Comparison of ENCODE assay signal across 1 cellular context in the genomic region with DNA sequence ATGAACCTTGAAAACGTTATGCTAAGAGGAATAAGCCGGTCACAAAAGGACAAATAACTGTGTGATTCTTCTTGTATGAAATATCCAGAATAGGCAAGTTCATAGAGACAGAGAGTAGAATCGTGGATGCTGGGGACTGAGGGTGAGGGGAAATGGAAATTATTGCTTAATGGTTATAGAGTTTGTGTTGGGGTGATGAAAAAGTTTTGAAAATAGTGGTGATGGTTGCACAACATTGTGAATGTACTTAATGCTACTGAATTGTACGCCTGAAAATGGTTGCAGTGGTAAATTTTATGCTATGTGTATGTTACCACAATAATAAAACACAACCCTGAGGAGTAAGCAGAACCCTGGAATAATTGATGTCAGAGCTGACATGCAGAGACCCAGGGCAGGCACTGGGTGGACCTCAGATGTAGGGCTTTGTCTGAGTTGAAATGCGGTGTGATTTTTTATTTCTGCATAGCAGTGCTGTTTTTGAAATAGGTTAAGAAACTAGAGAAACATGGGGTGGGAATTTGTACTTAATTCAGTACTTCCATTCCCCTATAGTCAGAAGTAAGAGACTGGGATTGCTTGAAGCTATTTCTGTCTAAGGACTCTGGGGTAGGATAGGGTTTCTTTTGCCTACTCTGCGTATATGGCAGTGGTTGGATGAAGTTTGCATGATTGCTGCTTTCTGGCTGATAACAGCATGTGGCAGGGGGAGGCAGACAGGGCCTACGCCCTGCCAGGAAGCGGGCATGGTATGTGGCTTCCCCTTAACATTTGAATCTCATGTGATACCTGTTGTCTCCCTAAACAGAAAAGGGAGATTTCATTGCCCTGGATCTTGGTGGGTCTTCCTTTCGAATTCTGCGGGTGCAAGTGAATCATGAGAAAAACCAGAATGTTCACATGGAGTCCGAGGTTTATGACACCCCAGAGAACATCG.
TF ChIP-seq lines count a peak whose summit lies in the region.

No MANE protein-coding gene starts in this region.

TF ChIP-seq in GM23338, 12 proteins besides CTCF, POLR2A, EP300 and RAD21 (continued from another document):
- TF ChIP-seq, protein P1, sequence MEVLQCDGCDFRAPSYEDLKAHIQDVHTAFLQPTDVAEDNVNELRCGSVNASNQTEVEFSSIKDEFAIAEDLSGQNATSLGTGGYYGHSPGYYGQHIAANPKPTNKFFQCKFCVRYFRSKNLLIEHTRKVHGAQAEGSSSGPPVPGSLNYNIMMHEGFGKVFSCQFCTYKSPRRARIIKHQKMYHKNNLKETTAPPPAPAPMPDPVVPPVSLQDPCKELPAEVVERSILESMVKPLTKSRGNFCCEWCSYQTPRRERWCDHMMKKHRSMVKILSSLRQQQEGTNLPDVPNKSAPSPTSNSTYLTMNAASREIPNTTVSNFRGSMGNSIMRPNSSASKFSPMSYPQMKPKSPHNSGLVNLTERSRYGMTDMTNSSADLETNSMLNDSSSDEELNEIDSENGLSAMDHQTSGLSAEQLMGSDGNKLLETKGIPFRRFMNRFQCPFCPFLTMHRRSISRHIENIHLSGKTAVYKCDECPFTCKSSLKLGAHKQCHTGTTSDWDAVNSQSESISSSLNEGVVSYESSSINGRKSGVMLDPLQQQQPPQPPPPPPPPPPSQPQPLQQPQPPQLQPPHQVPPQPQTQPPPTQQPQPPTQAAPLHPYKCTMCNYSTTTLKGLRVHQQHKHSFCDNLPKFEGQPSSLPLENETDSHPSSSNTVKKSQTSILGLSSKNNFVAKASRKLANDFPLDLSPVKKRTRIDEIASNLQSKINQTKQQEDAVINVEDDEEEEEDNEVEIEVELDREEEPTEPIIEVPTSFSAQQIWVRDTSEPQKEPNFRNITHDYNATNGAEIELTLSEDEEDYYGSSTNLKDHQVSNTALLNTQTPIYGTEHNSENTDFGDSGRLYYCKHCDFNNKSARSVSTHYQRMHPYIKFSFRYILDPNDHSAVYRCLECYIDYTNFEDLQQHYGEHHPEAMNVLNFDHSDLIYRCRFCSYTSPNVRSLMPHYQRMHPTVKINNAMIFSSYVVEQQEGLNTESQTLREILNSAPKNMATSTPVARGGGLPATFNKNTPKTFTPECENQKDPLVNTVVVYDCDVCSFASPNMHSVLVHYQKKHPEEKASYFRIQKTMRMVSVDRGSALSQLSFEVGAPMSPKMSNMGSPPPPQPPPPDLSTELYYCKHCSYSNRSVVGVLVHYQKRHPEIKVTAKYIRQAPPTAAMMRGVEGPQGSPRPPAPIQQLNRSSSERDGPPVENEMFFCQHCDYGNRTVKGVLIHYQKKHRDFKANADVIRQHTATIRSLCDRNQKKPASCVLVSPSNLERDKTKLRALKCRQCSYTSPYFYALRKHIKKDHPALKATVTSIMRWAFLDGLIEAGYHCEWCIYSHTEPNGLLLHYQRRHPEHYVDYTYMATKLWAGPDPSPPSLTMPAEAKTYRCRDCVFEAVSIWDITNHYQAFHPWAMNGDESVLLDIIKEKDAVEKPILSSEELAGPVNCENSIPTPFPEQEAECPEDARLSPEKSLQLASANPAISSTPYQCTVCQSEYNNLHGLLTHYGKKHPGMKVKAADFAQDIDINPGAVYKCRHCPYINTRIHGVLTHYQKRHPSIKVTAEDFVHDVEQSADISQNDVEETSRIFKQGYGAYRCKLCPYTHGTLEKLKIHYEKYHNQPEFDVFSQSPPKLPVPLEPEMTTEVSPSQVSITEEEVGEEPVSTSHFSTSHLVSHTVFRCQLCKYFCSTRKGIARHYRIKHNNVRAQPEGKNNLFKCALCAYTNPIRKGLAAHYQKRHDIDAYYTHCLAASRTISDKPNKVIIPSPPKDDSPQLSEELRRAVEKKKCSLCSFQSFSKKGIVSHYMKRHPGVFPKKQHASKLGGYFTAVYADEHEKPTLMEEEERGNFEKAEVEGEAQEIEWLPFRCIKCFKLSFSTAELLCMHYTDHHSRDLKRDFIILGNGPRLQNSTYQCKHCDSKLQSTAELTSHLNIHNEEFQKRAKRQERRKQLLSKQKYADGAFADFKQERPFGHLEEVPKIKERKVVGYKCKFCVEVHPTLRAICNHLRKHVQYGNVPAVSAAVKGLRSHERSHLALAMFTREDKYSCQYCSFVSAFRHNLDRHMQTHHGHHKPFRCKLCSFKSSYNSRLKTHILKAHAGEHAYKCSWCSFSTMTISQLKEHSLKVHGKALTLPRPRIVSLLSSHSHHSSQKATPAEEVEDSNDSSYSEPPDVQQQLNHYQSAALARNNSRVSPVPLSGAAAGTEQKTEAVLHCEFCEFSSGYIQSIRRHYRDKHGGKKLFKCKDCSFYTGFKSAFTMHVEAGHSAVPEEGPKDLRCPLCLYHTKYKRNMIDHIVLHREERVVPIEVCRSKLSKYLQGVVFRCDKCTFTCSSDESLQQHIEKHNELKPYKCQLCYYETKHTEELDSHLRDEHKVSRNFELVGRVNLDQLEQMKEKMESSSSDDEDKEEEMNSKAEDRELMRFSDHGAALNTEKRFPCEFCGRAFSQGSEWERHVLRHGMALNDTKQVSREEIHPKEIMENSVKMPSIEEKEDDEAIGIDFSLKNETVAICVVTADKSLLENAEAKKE (CRISPR knock-in tag; IDR thresholded peaks at IDR 0.05), result no peak
- no peak for TF ChIP-seq EZH2 (IDR thresholded peaks at IDR 0.05; ENCODE audit: low read depth, unreplicated experiment)
- no peak for TF ChIP-seq STAT1 (IDR thresholded peaks at IDR 0.05; ENCODE audit: unreplicated experiment)
- no peak for TF ChIP-seq ZNF331 (CRISPR knock-in tag; IDR thresholded peaks at IDR 0.05; ENCODE audit: low read depth)
- TF ChIP-seq NANOG (IDR thresholded peaks at IDR 0.05; ENCODE audit: borderline replicate concordance), result no peak
- TF ChIP-seq CREB1 (CRISPR knock-in tag; IDR thresholded peaks at IDR 0.05; ENCODE audit: low read depth), result no peak
- TF ChIP-seq JUNB (IDR thresholded peaks at IDR 0.05; ENCODE audit: unreplicated experiment), result no peak
- TF ChIP-seq, protein P2, sequence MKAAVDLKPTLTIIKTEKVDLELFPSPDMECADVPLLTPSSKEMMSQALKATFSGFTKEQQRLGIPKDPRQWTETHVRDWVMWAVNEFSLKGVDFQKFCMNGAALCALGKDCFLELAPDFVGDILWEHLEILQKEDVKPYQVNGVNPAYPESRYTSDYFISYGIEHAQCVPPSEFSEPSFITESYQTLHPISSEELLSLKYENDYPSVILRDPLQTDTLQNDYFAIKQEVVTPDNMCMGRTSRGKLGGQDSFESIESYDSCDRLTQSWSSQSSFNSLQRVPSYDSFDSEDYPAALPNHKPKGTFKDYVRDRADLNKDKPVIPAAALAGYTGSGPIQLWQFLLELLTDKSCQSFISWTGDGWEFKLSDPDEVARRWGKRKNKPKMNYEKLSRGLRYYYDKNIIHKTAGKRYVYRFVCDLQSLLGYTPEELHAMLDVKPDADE (IDR thresholded peaks at IDR 0.05), result no peak
